Comparison of ENCODE assay signal across 9 cellular contexts in the genomic region with DNA sequence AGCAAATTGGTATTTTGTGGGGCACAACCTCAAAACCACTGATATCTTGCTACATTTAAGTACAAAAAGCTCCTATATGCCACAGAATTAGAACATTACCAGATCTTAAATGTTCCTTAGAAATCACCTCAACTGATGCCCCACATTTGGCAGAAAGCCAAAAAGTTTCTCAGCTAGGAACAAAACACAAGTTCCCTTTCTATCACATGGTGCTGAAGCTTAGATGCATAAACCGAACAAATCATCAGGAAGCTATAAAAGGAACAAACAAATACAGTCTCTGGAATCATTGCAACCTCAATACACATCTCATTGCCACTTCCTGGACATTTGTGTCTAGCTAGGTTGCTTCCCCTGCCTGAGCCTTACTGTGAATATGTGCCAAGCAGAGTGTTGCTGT.
DNase-seq lines count a peak whose midpoint lies in the region; ATAC-seq, FAIRE-seq and TF ChIP-seq lines count a peak whose summit lies in the region.
"Had no signal": no experiment of that assay in that cellular context is flagged by ENCODE, and none has a peak within 500 bp of the region (broad histone marks: within the 10 kb centered on the region; RNA-seq: fewer than 3 reads in every experiment).

No MANE protein-coding gene starts in this region.

- FAIRE-seq in pancreas (lab: Jason Lieb, UNC), result no peak

- H3K27ac Mint-ChIP-seq in activated CD4-positive, alpha-beta T cell treated with anti-CD3 and anti-CD28 coated beads, Interleukin-2, amount 10 ng/mL, durations not matched to agents 7 days and 5 days, result no peak overlapping the region
- H3K27ac Mint-ChIP-seq in endothelial cell (ENCODE audit: unreplicated experiment), result no peak overlapping the region
- H3K27ac Mint-ChIP-seq: activated naive CD4-positive, alpha-beta T cell treated with anti-CD3 and anti-CD28 coated beads, Interleukin-2, amount 10 ng/mL, durations not matched to agents 7 days and 5 days had no signal

- TF ChIP-seq POLR2A in esophagus muscularis mucosa (IDR thresholded peaks at IDR 0.05; ENCODE audit: low read depth), result no peak

- WGBS in esophagus muscularis mucosa, result 0% methylated on average over 1 of the region's 1 CpG
- WGBS in pancreas, 2 donors, result 0% methylated on average over 1 of the region's 1 CpG

- no peak for TF ChIP-seq CTCF in esophagus muscularis mucosa (IDR thresholded peaks at IDR 0.05)
- TF ChIP-seq CTCF in pancreas (IDR thresholded peaks at IDR 0.05), result no peak
- TF ChIP-seq CTCF in endothelial cell (IDR thresholded peaks at IDR 0.05; ENCODE audit: unreplicated experiment), result no peak

- no peak overlapping the region for H3K4me3 Mint-ChIP-seq in activated CD4-positive, alpha-beta T cell treated with anti-CD3 and anti-CD28 coated beads, Interleukin-2, amount 10 ng/mL, durations not matched to agents 7 days and 5 days
- no peak overlapping the region for H3K4me3 Mint-ChIP-seq in endothelial cell (ENCODE audit: unreplicated experiment)
- H3K4me3 Mint-ChIP-seq: activated naive CD4-positive, alpha-beta T cell treated with anti-CD3 and anti-CD28 coated beads, Interleukin-2, amount 10 ng/mL, durations not matched to agents 7 days and 5 days had no signal

- H3K4me3 ChIP-seq in esophagus muscularis mucosa (no peak overlapping the region), pancreas (no peak overlapping the region)

- CTCF ChIA-PET in activated CD4-positive, alpha-beta T cell treated with anti-CD3 and anti-CD28 coated beads, Interleukin-2, amount 10 ng/mL, durations not matched to agents 7 days and 5 days (lab: Charles Lee), result interaction anchor here (0.9 kb wide), 1 partner anchor 908 kb away, joined by 3 read pairs; no protein-coding TSS in a partner anchor

- peaks cover 11% of the 10 kb centered on the region for H3K4me1 Mint-ChIP-seq in activated CD4-positive, alpha-beta T cell treated with anti-CD3 and anti-CD28 coated beads, Interleukin-2, amount 10 ng/mL, durations not matched to agents 7 days and 5 days
- H3K4me1 Mint-ChIP-seq in endothelial cell (ENCODE audit: unreplicated experiment), result peaks cover 15% of the 10 kb centered on the region

- H3K27me3 Mint-ChIP-seq in activated CD4-positive, alpha-beta T cell treated with anti-CD3 and anti-CD28 coated beads, Interleukin-2, amount 10 ng/mL, durations not matched to agents 7 days and 5 days, result no peaks in the 10 kb centered on the region
- H3K27me3 Mint-ChIP-seq in endothelial cell (ENCODE audit: unreplicated experiment), result no peaks in the 10 kb centered on the region
- H3K27me3 Mint-ChIP-seq: activated naive CD4-positive, alpha-beta T cell treated with anti-CD3 and anti-CD28 coated beads, Interleukin-2, amount 10 ng/mL, durations not matched to agents 7 days and 5 days had no signal

- DNase-seq in NCI-H1436 (lab: John Stamatoyannopoulos, UW), result peak; percentile 7
- DNase-seq in NCI-H1436 treated with DMSO at 0.1 percent for 48 hours (lab: John Stamatoyannopoulos, UW), result no peak
- peak; percentile 40 for DNase-seq in NCI-H1105 treated with DMSO at 0.1 percent for 48 hours (lab: John Stamatoyannopoulos, UW)
- no peak for DNase-seq in esophagus muscularis mucosa (ENCODE audit: extremely low spot score)
- DNase-seq in pancreas, result no peak
- no peak for DNase-seq in activated CD4-positive, alpha-beta T cell treated with anti-CD3 and anti-CD28 coated beads, Interleukin-2, amount 10 ng/mL, durations not matched to agents 7 days and 5 days
- no peak for DNase-seq in endothelial cell (ENCODE audit: low spot score)
- no peak for DNase-seq in DMS114 treated with DMSO at 0.1 percent for 48 hours (lab: John Stamatoyannopoulos, UW; ENCODE audit: unreplicated experiment)
- DNase-seq: activated naive CD4-positive, alpha-beta T cell treated with anti-CD3 and anti-CD28 coated beads, Interleukin-2, amount 10 ng/mL, durations not matched to agents 7 days and 5 days had no signal

- H3K36me3 Mint-ChIP-seq in activated CD4-positive, alpha-beta T cell treated with anti-CD3 and anti-CD28 coated beads, Interleukin-2, amount 10 ng/mL, durations not matched to agents 7 days and 5 days (ENCODE audit: low read depth), result peaks cover 4% of the 10 kb centered on the region
- H3K36me3 Mint-ChIP-seq in endothelial cell (ENCODE audit: low read depth, unreplicated experiment), result peaks cover 3% of the 10 kb centered on the region

- H3K9me3 Mint-ChIP-seq in activated CD4-positive, alpha-beta T cell treated with anti-CD3 and anti-CD28 coated beads, Interleukin-2, amount 10 ng/mL, durations not matched to agents 7 days and 5 days, result peaks cover 6% of the 10 kb centered on the region
- H3K9me3 Mint-ChIP-seq in endothelial cell (ENCODE audit: unreplicated experiment), result no peaks in the 10 kb centered on the region

- H3K4me1 ChIP-seq in esophagus muscularis mucosa (peaks cover 25 to 81% (median 55%) of the 10 kb centered on the region in 4 donors), pancreas (no peaks in the 10 kb centered on the region)

- ATAC-seq in pancreas, result peak in 3 of 4 donors; percentile 21 to 65 (median 56)

- intact Hi-C loops in esophagus muscularis mucosa (cut with DNase I), result no loop called here
- intact Hi-C loops in pancreas (cut with DNase I), result no loop called here

- POLR2A ChIA-PET in activated CD4-positive, alpha-beta T cell treated with anti-CD3 and anti-CD28 coated beads, Interleukin-2, amount 10 ng/mL, durations not matched to agents 7 days and 5 days (lab: Charles Lee), result no interaction called here

- no peaks in the 10 kb centered on the region for H3K9me3 ChIP-seq in esophagus muscularis mucosa
- no peaks in the 10 kb centered on the region for H3K9me3 ChIP-seq in pancreas

- H3K36me3 ChIP-seq in esophagus muscularis mucosa (no peaks in the 10 kb centered on the region), pancreas (no peaks in the 10 kb centered on the region)

- TF ChIP-seq EP300 in esophagus muscularis mucosa (IDR thresholded peaks at IDR 0.05), result no peak

- H3K27ac ChIP-seq in esophagus muscularis mucosa (replicated peaks in 1 of 4) (peak overlapping the region in 3 of 4 donors; percentile 8 to 39 (median 35)), pancreas (no peak overlapping the region)

- no peaks in the 10 kb centered on the region for H3K27me3 ChIP-seq in esophagus muscularis mucosa
- H3K27me3 ChIP-seq in pancreas, result no peaks in the 10 kb centered on the region

Comparison
In these comparisons a context has a peak if more than half of its experiments do, and no peak if none do; other contexts are left out.
1. DNase-seq: peak in NCI-H1436 (single experiment) and NCI-H1105 treated with DMSO at 0.1 percent for 48 hours (single experiment); none in NCI-H1436 treated with DMSO at 0.1 percent for 48 hours (single experiment), esophagus muscularis mucosa (single experiment), pancreas (0 of 6), activated CD4-positive, alpha-beta T cell treated with anti-CD3 and anti-CD28 coated beads, Interleukin-2, amount 10 ng/mL, durations not matched to agents 7 days and 5 days (single experiment), endothelial cell (single experiment) and DMS114 treated with DMSO at 0.1 percent for 48 hours (single experiment).
2. H3K27ac ChIP-seq: peak in esophagus muscularis mucosa (3 of 4); none in pancreas (0 of 4).